Comparison of ENCODE assay signal across 8 cellular contexts in the genomic region with DNA sequence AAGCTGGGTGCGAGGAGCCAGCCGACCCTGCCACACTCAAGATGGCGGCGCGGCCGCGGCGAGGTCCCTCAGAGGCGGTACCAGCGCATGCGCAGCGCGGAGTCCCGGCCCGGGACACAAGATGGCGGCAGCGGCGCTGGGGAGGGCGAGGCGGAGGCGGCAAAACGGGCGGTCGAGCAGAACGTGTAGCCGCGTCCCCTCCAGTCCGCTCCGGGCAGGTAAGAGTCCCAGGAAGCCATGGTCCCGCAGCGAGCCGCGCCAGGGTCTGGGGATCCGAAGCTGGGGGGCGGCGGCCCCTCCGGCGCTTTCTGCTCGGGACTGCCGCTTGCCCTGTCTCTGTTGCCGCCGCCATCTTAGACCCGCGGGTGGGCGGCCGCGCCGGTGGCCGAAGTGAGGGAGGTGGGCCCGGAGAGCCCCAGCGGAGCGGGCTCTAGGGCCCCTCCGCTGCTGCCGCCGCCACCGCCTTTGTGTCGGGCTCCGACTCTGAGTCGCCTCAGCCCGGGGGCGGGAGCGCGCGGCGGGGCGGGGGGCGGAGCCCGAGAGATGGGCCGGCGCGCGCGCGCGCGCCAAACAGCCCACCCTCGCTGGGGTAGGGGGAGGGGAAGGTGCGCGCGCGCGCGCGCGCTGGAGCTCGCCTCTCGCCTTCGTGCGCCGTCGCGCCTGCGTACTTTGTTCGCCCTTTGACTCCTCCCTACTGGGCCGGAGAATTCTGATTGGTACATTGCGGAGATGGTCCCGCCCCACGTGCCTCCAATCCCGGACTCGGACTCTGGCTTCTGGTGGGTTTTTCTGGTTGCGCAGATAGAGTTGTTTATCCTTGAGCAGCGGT. TPM values are rescaled to one million over a fixed set of nuclear protein-coding genes. Genes with fewer than 3 reads are reported as not detected.
DNase-seq lines count a peak whose midpoint lies in the region; ATAC-seq and TF ChIP-seq lines count a peak whose summit lies in the region.

PCIF1 (plus strand) TSS at position 97 of the 829 bp plus-strand sequence. CDS start 4,317 bp downstream, outside the sequence.

- no peaks in the 10 kb centered on the region for H3K9me2 ChIP-seq in PC-9 (ENCODE audit: insufficient read depth)

- H4K20me1 ChIP-seq in PC-9 (ENCODE audit: insufficient read depth), result peaks cover 27% of the 10 kb centered on the region

- POLR2A ChIA-PET in PC-9 (lab: Charles Lee; ENCODE audit: unreplicated experiment), result interaction anchor here (0.5 to 1.0 kb wide), 14 partner anchors 12 to 1424 kb away, joined by 3 to 31 read pairs (median 9); partner anchors contain the start of genes DNTTIP1 and WFDC3

- H3K4me1 ChIP-seq in PC-9 (replicated peaks; ENCODE audit: insufficient read depth) (peaks cover 11% of the 10 kb centered on the region), mucosa of rectum (ENCODE audit: control insufficient read depth in 2 of 2, insufficient read depth in 2 of 2, low read length in 2 of 2) (peaks cover 10 to 14% of the 10 kb centered on the region in 2 donors)

- H3K36me3 ChIP-seq in PC-9 (ENCODE audit: low read depth) (peaks cover 10% of the 10 kb centered on the region; the same call in 1 of the 2 replicates), mucosa of rectum (ENCODE audit: control insufficient read depth in 2 of 2, insufficient read depth in 2 of 2, low read length in 2 of 2) (peaks cover 28 to 31% of the 10 kb centered on the region in 2 donors)

- no peak for TF ChIP-seq CTCF in PC-9 (conservative IDR thresholded peaks at IDR 0.05)

- H3K4me3 ChIP-seq in PC-9 (peak within 1 kb of the TSS; percentile 73), mucosa of rectum (ENCODE audit: low read length in 2 of 2) (peak within 1 kb of the TSS; percentile 96 to 98)

- no peaks in the 10 kb centered on the region for H3K27me3 ChIP-seq in PC-9 (ENCODE audit: insufficient read depth, low read depth)
- H3K27me3 ChIP-seq in mucosa of rectum (ENCODE audit: control insufficient read depth in 2 of 2, insufficient read depth in 2 of 2, low read length in 2 of 2), result no peaks in the 10 kb centered on the region

- peak within 1 kb of the TSS; percentile 97 to 100 for H3K9ac ChIP-seq in mucosa of rectum (ENCODE audit: low read depth in 1 of 2, low read length in 2 of 2)

- peak; percentile 67 for ATAC-seq in GM21723 (IDR thresholded peaks at IDR 0.05; ENCODE audit: unreplicated experiment)

- no TSS peak for BruUV-seq in PC-9 (replicated peaks; lab: Mats Ljungman, UMichigan)

- CTCF ChIA-PET in PC-9 (lab: Charles Lee), result interaction anchor here (0.6 to 1.0 kb wide), 2 partner anchors 36 to 46 kb away, joined by 5 to 7 read pairs; no protein-coding TSS in a partner anchor

- H2AFZ ChIP-seq in PC-9, result peak within 1 kb of the TSS; percentile 80

- intact Hi-C loops in PC-9 (cut with micrococcal nuclease; ENCODE audit: unreplicated experiment), result loop anchor here (1.0 to 2.0 kb wide), 3 partner anchors 24 to 40 kb away; partner anchors contain the start of gene ZNF335

- H3K9me3 ChIP-seq in PC-9 (ENCODE audit: insufficient read depth, low read depth) (no peaks in the 10 kb centered on the region), mucosa of rectum (ENCODE audit: control insufficient read depth in 2 of 2, low read length in 2 of 2) (no peaks in the 10 kb centered on the region)

- H3K27ac ChIP-seq in PC-9 (peak within 1 kb of the TSS; percentile 93), epithelial cell of prostate (peak within 1 kb of the TSS; percentile 97), mucosa of rectum (ENCODE audit: low read depth in 2 of 2, low read length in 2 of 2) (peak within 1 kb of the TSS; percentile 99 to 100)

- H3K4me2 ChIP-seq in PC-9, result peak within 1 kb of the TSS; percentile 95

- peaks cover 39% of the 10 kb centered on the region for H3K79me2 ChIP-seq in PC-9 (ENCODE audit: low read depth)

- peak; percentile 99 for DNase-seq in DMS53 (lab: John Stamatoyannopoulos, UW)
- peak; percentile 98 for DNase-seq in KBM-7
- peak; percentile 88 to 98 for DNase-seq in PC-9
- DNase-seq in activated T-cell treated with anti-CD3 and anti-CD28 coated beads, Interleukin-2, amount 50 U/mL, for 1 hour, result peak; percentile 99
- peak; percentile 62 for DNase-seq in epithelial cell of prostate (ENCODE audit: low read depth, low spot score)
- DNase-seq in stimulated activated CD8-positive, alpha-beta memory T cell treated with anti-CD3 and anti-CD28 coated beads, Interleukin-4, amount 100 ng/mL, for 4 hours (ENCODE audit: low read depth in 2 of 2, low spot score in 1 of 2), result peak; percentile 96 to 97

- H3F3A ChIP-seq in PC-9 (ENCODE audit: insufficient read depth, low read depth), result peaks cover 15% of the 10 kb centered on the region

- in situ Hi-C loops in KBM-7 (cut with MboI; ENCODE audit: low pct_unique_long_range_greater_than_20kb, low sequenced_read_pairs), result no loop called here

RNA-seq across cellular contexts. Expression of gene PCIF1, which starts in this region (rescaled TPM):
- total RNA-seq in PC-9 (2021), result 35.3 and 35.6 TPM in 2 replicates

Comparison
In these comparisons a context has a peak if more than half of its experiments do, and no peak if none do; other contexts are left out.
1. Peak in every context shown above with its lines: DNase-seq, ATAC-seq, H3K4me3 ChIP-seq and H3K27ac ChIP-seq.